In the genomic region with DNA sequence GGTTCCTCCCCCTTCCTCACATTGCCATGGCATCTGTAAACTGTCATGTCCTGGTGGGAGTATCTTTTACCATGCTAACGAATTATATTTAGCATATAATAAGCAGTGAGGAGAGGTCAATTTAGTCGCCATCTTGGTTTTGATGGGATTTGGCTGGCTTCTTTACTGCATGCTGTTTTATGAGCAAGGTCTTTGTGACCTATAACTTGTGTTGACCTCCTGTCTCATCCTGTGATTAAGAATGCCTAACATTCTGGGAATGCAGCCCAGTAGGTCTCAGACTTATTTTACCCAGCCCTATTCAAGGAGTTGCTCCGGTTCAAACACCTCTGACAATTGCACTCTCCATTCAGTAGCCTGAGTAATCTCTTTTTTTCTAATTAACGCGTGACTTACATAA, we compare ENCODE assay signal across 14 cellular contexts. TPM values are rescaled to one million over a fixed set of nuclear protein-coding genes. Genes with fewer than 3 reads are reported as not detected.
DNase-seq lines count a peak whose midpoint lies in the region; ATAC-seq and TF ChIP-seq lines count a peak whose summit lies in the region.
"Had no signal": no experiment of that assay in that cellular context is flagged by ENCODE, and none has a peak within 500 bp of the region (broad histone marks: within the 10 kb centered on the region; RNA-seq: fewer than 3 reads in every experiment).

No MANE protein-coding gene starts in this region.

- no peaks in the 10 kb centered on the region for H4K20me1 ChIP-seq in mammary epithelial cell (ENCODE audit: insufficient read depth, low read length)

- H3K36me3 Mint-ChIP-seq in Caco-2 (ENCODE audit: insufficient read depth, unreplicated experiment): peaks cover 48% of the 10 kb centered on the region

- ATAC-seq in HG02623 (IDR thresholded peaks at IDR 0.05; ENCODE audit: unreplicated experiment) (no peak), HG03565 (IDR thresholded peaks at IDR 0.05; ENCODE audit: unreplicated experiment) (no peak)
- ATAC-seq: pancreas had no signal

- intact Hi-C loops in Caco-2 (cut with micrococcal nuclease; ENCODE audit: unreplicated experiment) (loop anchor here (1.0 kb wide), 1 partner anchor 11 kb away; no protein-coding TSS in a partner anchor), mammary epithelial cell (cut with micrococcal nuclease) (no loop called here)

- H3K4me3 Mint-ChIP-seq in Caco-2 (ENCODE audit: unreplicated experiment): peak overlapping the region; percentile 97

- H3K27ac Mint-ChIP-seq in Caco-2 (ENCODE audit: unreplicated experiment): peak overlapping the region; percentile 99

- dilution Hi-C loops in mammary epithelial cell (cut with HindIII; ENCODE audit: low sequenced_read_pairs): no loop called here

- peaks cover 2% of the 10 kb centered on the region; the same call in 1 of the 2 replicates for H3K36me3 ChIP-seq in Caco-2 (ENCODE audit: control insufficient read depth, insufficient read depth, low read length)
- H3K36me3 ChIP-seq in HUES64 (ENCODE audit: insufficient read depth, low read length): peaks cover 18% of the 10 kb centered on the region
- H3K36me3 ChIP-seq in mammary epithelial cell (ENCODE audit: insufficient read depth, low read length): peaks cover 6% of the 10 kb centered on the region
- H3K36me3 ChIP-seq: pancreas, thyroid gland had no signal

- H3K4me3 ChIP-seq in Caco-2 (ENCODE audit: low read depth, low read length): no peak overlapping the region
- peak overlapping the region; percentile 97 for H3K4me3 ChIP-seq in HUES64 (ENCODE audit: low read length)
- no peak overlapping the region for H3K4me3 ChIP-seq in mammary epithelial cell (replicated peaks in 1 of 3; ENCODE audit: insufficient read depth in 1 of 3, low read depth in 2 of 3, low read length in 3 of 3)
- H3K4me3 ChIP-seq: pancreas, thyroid gland had no signal

- peak overlapping the region; percentile 67 for H3K4me2 ChIP-seq in mammary epithelial cell (ENCODE audit: insufficient read depth, low read depth, low read length)

- H3K4me1 Mint-ChIP-seq in Caco-2 (ENCODE audit: low read depth, unreplicated experiment): peaks cover 24% of the 10 kb centered on the region

- in situ Hi-C loops in mammary epithelial cell (cut with MboI; ENCODE audit: low sequenced_read_pairs in 2 of 2): no loop called here

- 21% methylated on average over 4 of the region's 5 CpGs for WGBS in HUES64
- WGBS in mammary epithelial cell (ENCODE audit: low coverage, missing lambda C conversion rate): 77% methylated on average over 5 of the region's 5 CpGs

- peaks cover 36% of the 10 kb centered on the region for H3K79me2 ChIP-seq in mammary epithelial cell (ENCODE audit: insufficient read depth, low read length)

- DNase-seq in Caco-2 (peak; percentile 46 to 56), mammary epithelial cell (no peak), kidney tubule cell (ENCODE audit: low spot score) (peak; percentile 71), midbrain (lab: John Stamatoyannopoulos, UW) (no peak)
- no peak for DNase-seq in stimulated activated CD4-positive, alpha-beta T cell treated with anti-CD3 and anti-CD28 coated beads, Interleukin-12 subunit alpha, Interleukin-12 subunit beta, amount 100 ng/mL, for 4 hours
- DNase-seq: activated gamma-delta T cell treated with Interleukin-2 at 50 U/mL for 16 hours; effector CD4-positive, alpha-beta T cell; NCI-H1417 treated with DMSO at 0.1 percent for 48 hours; pancreas; thyroid gland; WERI-Rb-1 had no signal

- H3K4me1 ChIP-seq in Caco-2: peaks cover 40% of the 10 kb centered on the region
- H3K4me1 ChIP-seq in HUES64 (ENCODE audit: insufficient read depth, low read length): peaks cover 26% of the 10 kb centered on the region
- peaks cover 21% of the 10 kb centered on the region for H3K4me1 ChIP-seq in mammary epithelial cell (ENCODE audit: insufficient read depth, low read length)

- H3K27ac ChIP-seq in HUES64 (ENCODE audit: low read depth, low read length) (peak overlapping the region; percentile 76), mammary epithelial cell (ENCODE audit: insufficient read depth, low read depth, low read length) (no peak overlapping the region)
- H3K27ac ChIP-seq: pancreas, thyroid gland, WERI-Rb-1 had no signal

- H3K27me3 Mint-ChIP-seq in Caco-2 (ENCODE audit: insufficient read depth, unreplicated experiment): no peaks in the 10 kb centered on the region

- BruUV-seq in Caco-2 (replicated peaks; lab: Mats Ljungman, UMichigan) (no TSS peak), mammary epithelial cell (replicated peaks; lab: Mats Ljungman, UMichigan) (no TSS peak)

- H3K27me3 ChIP-seq in Caco-2 (replicated peaks; ENCODE audit: control insufficient read depth, insufficient read depth, low read length): no peaks in the 10 kb centered on the region
- H3K27me3 ChIP-seq in HUES64 (ENCODE audit: insufficient read depth, low read length): no peaks in the 10 kb centered on the region
- H3K27me3 ChIP-seq in mammary epithelial cell (ENCODE audit: insufficient read depth, low read length): no peaks in the 10 kb centered on the region
- H3K27me3 ChIP-seq: pancreas, thyroid gland had no signal

- no peaks in the 10 kb centered on the region for H3K9me3 ChIP-seq in Caco-2
- no peaks in the 10 kb centered on the region for H3K9me3 ChIP-seq in HUES64 (ENCODE audit: insufficient read depth, low read depth, low read length)
- no peaks in the 10 kb centered on the region for H3K9me3 ChIP-seq in mammary epithelial cell (replicated peaks; ENCODE audit: insufficient read depth, low read length)
- H3K9me3 ChIP-seq: pancreas, thyroid gland had no signal

- peak overlapping the region; percentile 100; the same call in 1 of the 2 replicates for H3K9ac ChIP-seq in HUES64 (ENCODE audit: low read depth, low read length)
- H3K9ac ChIP-seq in mammary epithelial cell (ENCODE audit: insufficient read depth, low read length): no peak overlapping the region

- H3K9me3 Mint-ChIP-seq in Caco-2 (ENCODE audit: unreplicated experiment): no peaks in the 10 kb centered on the region

- no peak for TF ChIP-seq CTCF in Caco-2 (IDR thresholded peaks at IDR 0.05; ENCODE audit: insufficient read depth in 1 of 2, low read depth in 1 of 2, low read length in 1 of 2, severe bottlenecking in 1 of 2, unreplicated experiment in 1 of 2)
- TF ChIP-seq CTCF in mammary epithelial cell (conservative IDR thresholded peaks at IDR 0.05 in 1 of 2, IDR thresholded peaks at IDR 0.05 in 1 of 2; ENCODE audit: extremely low read depth in 1 of 2, insufficient read depth in 1 of 2, low read depth in 1 of 2, low read length in 2 of 2): no peak

- CTCF ChIA-PET in Caco-2 (lab: Charles Lee) (no interaction called here), mammary epithelial cell (lab: Charles Lee; ENCODE audit: low non-redundant PET) (no interaction called here)

- no peak overlapping the region for H2AFZ ChIP-seq in mammary epithelial cell (ENCODE audit: low read depth, low read length)

- POLR2A ChIA-PET in Caco-2 (lab: Charles Lee): no interaction called here

RNA-seq across cellular contexts. Expression of gene EIF4B, which starts 2.1 kb away (rescaled TPM):
- total RNA-seq in Caco-2 (2022): 445 and 452 TPM in 2 replicates
- 342 TPM for polyA plus RNA-seq in HUES64 (2013, experiment 1 of 2)
- 381 TPM for polyA plus RNA-seq in HUES64 (2013, experiment 2 of 2)
- total RNA-seq in mammary epithelial cell: 100 to 1,000 TPM; 350 to 850 TPM
- 312 TPM for polyA plus RNA-seq in mammary epithelial cell
- 610 TPM for polyA minus RNA-seq in mammary epithelial cell

RNA-seq across cellular contexts. Expression of gene TNS2, which starts 45.7 kb away (rescaled TPM):
- total RNA-seq in Caco-2 (2022) (2.4 and 4.4 TPM in 2 replicates), mammary epithelial cell (1 to 10 TPM; 3.7 to 4.2 TPM)
- 4.4 TPM for polyA plus RNA-seq in HUES64 (2013, experiment 1 of 2)
- polyA plus RNA-seq in HUES64 (2013, experiment 2 of 2): 9.8 TPM
- 6.6 TPM for polyA plus RNA-seq in mammary epithelial cell
- polyA minus RNA-seq in mammary epithelial cell: 16.7 TPM

RNA-seq across cellular contexts. Expression of gene KRT18, which starts 55.3 kb away (rescaled TPM):
- total RNA-seq in Caco-2 (2022) (2,564 and 2,674 TPM in 2 replicates), mammary epithelial cell (100 to 1,000 TPM; 175 to 187 TPM)
- 357 TPM for polyA plus RNA-seq in HUES64 (2013, experiment 1 of 2)
- 348 TPM for polyA plus RNA-seq in HUES64 (2013, experiment 2 of 2)
- 380 TPM for polyA plus RNA-seq in mammary epithelial cell
- 709 TPM for polyA minus RNA-seq in mammary epithelial cell

Comparison
In these comparisons a context has a peak if more than half of its experiments do, and no peak if none do; other contexts are left out.
1. DNase-seq: peak in Caco-2 (2 of 2) and kidney tubule cell (single experiment); none in mammary epithelial cell (single experiment), stimulated activated CD4-positive, alpha-beta T cell treated with anti-CD3 and anti-CD28 coated beads, Interleukin-12 subunit alpha, Interleukin-12 subunit beta, amount 100 ng/mL, for 4 hours (single experiment) and midbrain (single experiment).
2. RNA of gene KRT18, which starts 55.3 kb away (total RNA-seq): 2,564 to 2,674 TPM in Caco-2; 175 to 187 TPM in mammary epithelial cell; every median in the first group is over 10 times any median in the second.